In genomic region chr20:48285656-48286055, GRCh38 we compare ENCODE assay signal across 28 cellular contexts.
A peak's percentile ranks its signal among the peaks of the same experiment; 100 is the strongest.
DNase-seq lines count a peak whose midpoint lies in the region; ATAC-seq, FAIRE-seq and TF ChIP-seq lines count a peak whose summit lies in the region.
"Had no signal": no experiment of that assay in that cellular context is flagged by ENCODE, and none has a peak within 500 bp of the region (broad histone marks: within the 10 kb centered on the region; RNA-seq: fewer than 3 reads in every experiment).

No MANE protein-coding gene starts in this region.

- no peaks in the 10 kb centered on the region for H3K79me2 ChIP-seq in GM23338 (replicated peaks; ENCODE audit: insufficient read depth)

- H3K4me1 Mint-ChIP-seq in GM23338 = peaks cover 22% of the 10 kb centered on the region

- no peaks in the 10 kb centered on the region for H3K9me2 ChIP-seq in GM23338 (ENCODE audit: insufficient read depth)

- H3K27ac Mint-ChIP-seq in GM23338 = no peak overlapping the region
- H3K27ac Mint-ChIP-seq: IgD-negative memory B cell had no signal

- in situ Hi-C loops in ACHN (cut with HindIII; ENCODE audit: low pct_ligation_motif_present, low pct_unique_long_range_greater_than_20kb, low sequenced_read_pairs) = no loop called here

- peak overlapping the region; percentile 13; the same call in 1 of the 2 replicates for H3K27ac ChIP-seq in GM23338 (ENCODE audit: low read depth)
- peak overlapping the region in 3 of 4 donors; percentile 32 to 46 (median 41) for H3K27ac ChIP-seq in body of pancreas
- H3K27ac ChIP-seq in small intestine (ENCODE audit: low read depth in 1 of 2, low read length in 1 of 2) = no peak overlapping the region
- H3K27ac ChIP-seq: BLaER1 had no signal

- no peak overlapping the region for H3K4me3 Mint-ChIP-seq in GM23338
- H3K4me3 Mint-ChIP-seq: endodermal cell, IgD-negative memory B cell, nephron progenitor cell had no signal

- H3K9me3 ChIP-seq in body of pancreas (no peaks in the 10 kb centered on the region), small intestine (ENCODE audit: control insufficient read depth, low read depth) (no peaks in the 10 kb centered on the region)
- H3K9me3 ChIP-seq: heart left ventricle, testis, uterus had no signal

- H3K4me2 ChIP-seq in GM23338 = 0 out of 2 replicates have a peak overlapping the region, but pooled peaks have one; percentile 43
- H3K4me2 ChIP-seq: BLaER1 had no signal

- TF ChIP-seq POLR2A in body of pancreas (IDR thresholded peaks at IDR 0.05) = no peak

- H3K36me3 ChIP-seq in GM23338 (ENCODE audit: insufficient read depth) (no peaks in the 10 kb centered on the region), body of pancreas (replicated peaks in 1 of 2; ENCODE audit: insufficient read depth in 1 of 2, low read depth in 2 of 2) (no peaks in the 10 kb centered on the region), small intestine (ENCODE audit: control insufficient read depth in 2 of 2, insufficient read depth in 2 of 2, low read length in 2 of 2) (no peaks in the 10 kb centered on the region)
- H3K36me3 ChIP-seq: BLaER1, heart left ventricle, uterus had no signal

- H3K9me3 Mint-ChIP-seq in GM23338 = no peaks in the 10 kb centered on the region; the same call in 2 of the 3 replicates
- H3K9me3 Mint-ChIP-seq: endodermal cell, nephron progenitor cell had no signal

- no peaks in the 10 kb centered on the region for H3K27me3 ChIP-seq in GM23338 (ENCODE audit: insufficient read depth)
- H3K27me3 ChIP-seq in body of pancreas = no peaks in the 10 kb centered on the region
- no peaks in the 10 kb centered on the region for H3K27me3 ChIP-seq in small intestine (ENCODE audit: control insufficient read depth in 2 of 2, insufficient read depth in 2 of 2, low read length in 2 of 2)
- H3K27me3 ChIP-seq: testis, uterus had no signal

- H3K4me3 ChIP-seq in GM23338 (no peak overlapping the region), body of pancreas (no peak overlapping the region), small intestine (ENCODE audit: low read depth in 1 of 2, low read length in 2 of 2) (no peak overlapping the region)
- H3K4me3 ChIP-seq: BLaER1, heart left ventricle, skin epidermis, testis, uterus had no signal

- TF ChIP-seq CTCF in GM23338 (conservative IDR thresholded peaks at IDR 0.05; ENCODE audit: low read depth in 2 of 2) (no peak), body of pancreas (IDR thresholded peaks at IDR 0.05) (no peak)

- H3K4me1 ChIP-seq in GM23338 (ENCODE audit: insufficient read depth) = peaks cover 20% of the 10 kb centered on the region
- peaks cover 30% of the 10 kb centered on the region for H3K4me1 ChIP-seq in body of pancreas
- peaks cover 6 to 7% of the 10 kb centered on the region in 2 donors for H3K4me1 ChIP-seq in small intestine (ENCODE audit: control insufficient read depth in 2 of 2, insufficient read depth in 1 of 2, low read depth in 1 of 2, low read length in 1 of 2)

- H2AFZ ChIP-seq in GM23338 = no peak overlapping the region

- no peak for ATAC-seq in GM23338
- ATAC-seq in body of pancreas = peak; percentile 72
- peak; percentile 19 for ATAC-seq in left lobe of liver
- ATAC-seq: activated CD4-positive, CD25-positive, alpha-beta regulatory T cell treated with anti-CD3 and anti-CD28 coated beads, Interleukin-2, amount 50 U/mL, for 24 hours; heart left ventricle; Panc1; stimulated activated naive CD8-positive, alpha-beta T cell treated with anti-CD3 and anti-CD28 coated beads, Interleukin-15, Interleukin-2, amounts not matched to agents 100 U/mL and 50 U/mL, for 24 hours had no signal

- no peaks in the 10 kb centered on the region; the same call in 2 of the 3 replicates for H3K36me3 Mint-ChIP-seq in GM23338 (ENCODE audit: low read depth)

- H3F3A ChIP-seq in GM23338 (replicated peaks; ENCODE audit: low read depth) = no peaks in the 10 kb centered on the region

- intact Hi-C loops in body of pancreas (cut with DNase I) = no loop called here

- peaks cover 7% of the 10 kb centered on the region for H3K27me3 Mint-ChIP-seq in GM23338 (ENCODE audit: insufficient read depth, low read depth, poor library complexity)

- 10 to 13% methylated on average over 1 of the region's 1 CpG for WGBS in body of pancreas, 2 donors
- 11 to 35% (median 15%) methylated on average over 1 of the region's 1 CpG for WGBS in small intestine, 3 donors

- no peaks in the 10 kb centered on the region for H4K20me1 ChIP-seq in GM23338 (replicated peaks; ENCODE audit: insufficient read depth)
- H4K20me1 ChIP-seq: BLaER1 had no signal

- DNase-seq in GM23338 (ENCODE audit: low spot score) (no peak), body of pancreas (peak in 1 of 4 donors; percentile 27), left lobe of liver (ENCODE audit: low spot score) (no peak), small intestine (peak; percentile 69), NCI-H187 (lab: John Stamatoyannopoulos, UW) (no peak), Kasumi-1 (lab: John Stamatoyannopoulos, UW) (no peak), ACHN (no peak)
- DNase-seq: activated CD4-positive, alpha-beta T cell treated with anti-CD3 and anti-CD28 coated beads, Interleukin-2, amount 50 U/mL, for 48 hours; activated T-cell treated with anti-CD3 and anti-CD28 coated beads, Interleukin-2, amount 50 U/mL, for 48 hours; dermis blood vessel endothelial cell; DMS79 treated with DMSO at 0.1 percent for 48 hours; endodermal cell; GDM1; heart left ventricle; NCI-H524 treated with DMSO at 0.1 percent for 48 hours; nephron progenitor cell; retina; SHP77; stimulated activated naive CD8-positive, alpha-beta T cell treated with anti-CD3 and anti-CD28 coated beads, Interleukin-15, Interleukin-2, amounts not matched to agents 100 U/mL and 50 U/mL, for 24 hours; T-helper 2 cell; testis; uterus had no signal

- no peak for FAIRE-seq in small intestine (lab: Jason Lieb, UNC)
- FAIRE-seq: keratinocyte had no signal

TF ChIP-seq in GM23338, 12 proteins besides CTCF, POLR2A, EP300 and RAD21:
- no peak for TF ChIP-seq CREB1 (CRISPR knock-in tag; IDR thresholded peaks at IDR 0.05; ENCODE audit: low read depth)
- TF ChIP-seq ZNF114 (CRISPR knock-in tag; IDR thresholded peaks at IDR 0.05) = no peak
- TF ChIP-seq JUNB (IDR thresholded peaks at IDR 0.05; ENCODE audit: unreplicated experiment) = no peak
- no peak for TF ChIP-seq EZH2 (IDR thresholded peaks at IDR 0.05; ENCODE audit: low read depth, unreplicated experiment)
- TF ChIP-seq POLR2AphosphoS5 (IDR thresholded peaks at IDR 0.05; ENCODE audit: low read depth) = no peak

Comparison
In these comparisons a context has a peak if more than half of its experiments do, and no peak if none do; other contexts are left out.
1. H3K27ac ChIP-seq: peak in GM23338 (single experiment) and body of pancreas (3 of 4); none in small intestine (0 of 2).